ENCODE assay signal across 1 cellular context in the genomic region with DNA sequence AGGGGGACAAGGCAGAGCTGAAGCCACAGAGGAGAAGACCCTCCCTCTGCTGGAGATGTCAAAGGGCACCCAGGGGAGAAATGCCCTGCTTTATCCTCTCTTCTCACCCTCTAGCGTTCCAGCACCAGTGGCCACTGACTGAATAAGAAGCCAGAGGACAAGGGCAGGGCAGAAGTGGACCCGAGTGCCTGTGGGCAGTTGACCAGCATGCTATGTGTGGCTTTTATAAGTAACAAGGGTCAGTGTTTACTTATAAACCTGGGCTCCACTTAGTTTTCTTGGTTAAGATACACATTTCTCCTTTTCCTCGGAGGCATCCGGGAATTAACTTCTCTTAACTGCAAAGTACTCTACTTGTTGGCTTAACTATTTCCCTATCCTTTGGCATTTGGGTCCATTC.
TF ChIP-seq lines count a peak whose summit lies in the region.

No MANE protein-coding gene starts in this region.

TF ChIP-seq in HepG2, 621 proteins besides CTCF, POLR2A, EP300 and RAD21:
- TF ChIP-seq ZNF7 (CRISPR knock-in tag; IDR thresholded peaks at IDR 0.05) (peak; percentile 69; the same call in 1 of the 2 replicates), ZNF614 (CRISPR knock-in tag; IDR thresholded peaks at IDR 0.05; ENCODE audit: borderline replicate concordance) (no peak)
